Comparison of ENCODE assay signal across 1 cellular context in genomic region chr2:75592028-75592427, GRCh38.
TF ChIP-seq lines count a peak whose summit lies in the region.

No MANE protein-coding gene starts in this region.

TF ChIP-seq in HepG2, 621 proteins besides CTCF, POLR2A, EP300 and RAD21:
- TF ChIP-seq ZNF512 (CRISPR knock-in tag; IDR thresholded peaks at IDR 0.05) (no peak), CEBPB (IDR thresholded peaks at IDR 0.05; ENCODE audit: borderline replicate concordance, low read depth, low read length) (peak; percentile 39; the same call in 1 of the 2 replicates), ZNF296 (CRISPR knock-in tag; conservative IDR thresholded peaks at IDR 0.05) (no peak), HOXA9 (CRISPR knock-in tag; IDR thresholded peaks at IDR 0.05; ENCODE audit: borderline replicate concordance) (0 out of 2 replicates have a peak, but pooled peaks have one; percentile 42), FOSL2 (CRISPR knock-in tag; IDR thresholded peaks at IDR 0.05) (peak; percentile 35; the same call in 1 of the 2 replicates)
